In genomic region chr10:69804775-69805174, GRCh38 we compare ENCODE assay signal across 19 cellular contexts. TPM values are rescaled to one million over a fixed set of nuclear protein-coding genes. Genes with fewer than 3 reads are reported as not detected.
"Had no signal": no experiment of that assay in that cellular context is flagged by ENCODE, and none has a peak within 500 bp of the region (broad histone marks: within the 10 kb centered on the region; RNA-seq: fewer than 3 reads in every experiment).

No MANE protein-coding gene starts in this region.

- DNase-seq: effector memory CD4-positive, alpha-beta T cell; glutamatergic neuron; islet precursor cell; mammary epithelial cell; midbrain; naive B cell; pancreas; right cardiac atrium; small intestine; stimulated activated CD4-positive, alpha-beta T cell treated with anti-CD3 and anti-CD28 coated beads, Interleukin-2, amount 100 ng/mL, for 48 hours; stimulated activated naive CD8-positive, alpha-beta T cell treated with anti-CD3 and anti-CD28 coated beads, Interleukin-15, Interleukin-2, amounts not matched to agents 100 U/mL and 50 U/mL, for 24 hours; thyroid gland; upper lobe of left lung had no signal

- ATAC-seq: gastroesophageal sphincter; left lobe of liver; pancreas; right cardiac atrium; stimulated activated naive CD8-positive, alpha-beta T cell treated with anti-CD3 and anti-CD28 coated beads, Interleukin-15, Interleukin-2, amounts not matched to agents 100 U/mL and 50 U/mL, for 24 hours had no signal

- H3K4me3 ChIP-seq: esophagus muscularis mucosa, gastroesophageal sphincter, pancreas, suprapubic skin, thyroid gland, vagina had no signal

- H3K9me3 ChIP-seq: esophagus muscularis mucosa, gastroesophageal sphincter, pancreas, suprapubic skin, thyroid gland, upper lobe of left lung, vagina had no signal

- H3K36me3 ChIP-seq: esophagus muscularis mucosa, gastroesophageal sphincter, pancreas, suprapubic skin, thyroid gland, upper lobe of left lung, vagina had no signal

- H3K27ac ChIP-seq: epithelial cell of prostate, esophagus muscularis mucosa, gastroesophageal sphincter, pancreas, suprapubic skin, thyroid gland, vagina had no signal

- H3K27me3 ChIP-seq: thyroid gland, vagina had no signal

RNA-seq across cellular contexts. Expression of gene COL13A1, which starts 3.1 kb away (rescaled TPM):
- total RNA-seq: vagina had no signal
